ENCODE assay signal across 2 cellular contexts in genomic region chr10:117175215-117175900, GRCh38.
A peak's percentile ranks its signal among the peaks of the same experiment; 100 is the strongest.
TF ChIP-seq lines count a peak whose summit lies in the region.

No MANE protein-coding gene starts in this region.

TF ChIP-seq in HEK293, 187 proteins besides CTCF, POLR2A, EP300 and RAD21:
- TF ChIP-seq, protein P1, sequence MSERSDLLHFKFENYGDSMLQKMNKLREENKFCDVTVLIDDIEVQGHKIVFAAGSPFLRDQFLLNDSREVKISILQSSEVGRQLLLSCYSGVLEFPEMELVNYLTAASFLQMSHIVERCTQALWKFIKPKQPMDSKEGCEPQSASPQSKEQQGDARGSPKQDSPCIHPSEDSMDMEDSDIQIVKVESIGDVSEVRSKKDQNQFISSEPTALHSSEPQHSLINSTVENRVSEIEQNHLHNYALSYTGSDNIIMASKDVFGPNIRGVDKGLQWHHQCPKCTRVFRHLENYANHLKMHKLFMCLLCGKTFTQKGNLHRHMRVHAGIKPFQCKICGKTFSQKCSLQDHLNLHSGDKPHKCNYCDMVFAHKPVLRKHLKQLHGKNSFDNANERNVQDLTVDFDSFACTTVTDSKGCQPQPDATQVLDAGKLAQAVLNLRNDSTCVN (tag by site-specific recombination; optimal IDR thresholded peaks at IDR 0.05), result peak; percentile 36
- TF ChIP-seq ZNF23 (tag by site-specific recombination; IDR thresholded peaks at IDR 0.05; ENCODE audit: borderline replicate concordance), result no peak
- TF ChIP-seq ZNF585B (tag by site-specific recombination; IDR thresholded peaks at IDR 0.05), result peak; percentile 60
- TF ChIP-seq ZNF664 (tag by site-specific recombination; IDR thresholded peaks at IDR 0.05), result no peak

TF ChIP-seq in HepG2, 621 proteins besides CTCF, POLR2A, EP300 and RAD21 (continues in another document):
- TF ChIP-seq, protein P2, sequence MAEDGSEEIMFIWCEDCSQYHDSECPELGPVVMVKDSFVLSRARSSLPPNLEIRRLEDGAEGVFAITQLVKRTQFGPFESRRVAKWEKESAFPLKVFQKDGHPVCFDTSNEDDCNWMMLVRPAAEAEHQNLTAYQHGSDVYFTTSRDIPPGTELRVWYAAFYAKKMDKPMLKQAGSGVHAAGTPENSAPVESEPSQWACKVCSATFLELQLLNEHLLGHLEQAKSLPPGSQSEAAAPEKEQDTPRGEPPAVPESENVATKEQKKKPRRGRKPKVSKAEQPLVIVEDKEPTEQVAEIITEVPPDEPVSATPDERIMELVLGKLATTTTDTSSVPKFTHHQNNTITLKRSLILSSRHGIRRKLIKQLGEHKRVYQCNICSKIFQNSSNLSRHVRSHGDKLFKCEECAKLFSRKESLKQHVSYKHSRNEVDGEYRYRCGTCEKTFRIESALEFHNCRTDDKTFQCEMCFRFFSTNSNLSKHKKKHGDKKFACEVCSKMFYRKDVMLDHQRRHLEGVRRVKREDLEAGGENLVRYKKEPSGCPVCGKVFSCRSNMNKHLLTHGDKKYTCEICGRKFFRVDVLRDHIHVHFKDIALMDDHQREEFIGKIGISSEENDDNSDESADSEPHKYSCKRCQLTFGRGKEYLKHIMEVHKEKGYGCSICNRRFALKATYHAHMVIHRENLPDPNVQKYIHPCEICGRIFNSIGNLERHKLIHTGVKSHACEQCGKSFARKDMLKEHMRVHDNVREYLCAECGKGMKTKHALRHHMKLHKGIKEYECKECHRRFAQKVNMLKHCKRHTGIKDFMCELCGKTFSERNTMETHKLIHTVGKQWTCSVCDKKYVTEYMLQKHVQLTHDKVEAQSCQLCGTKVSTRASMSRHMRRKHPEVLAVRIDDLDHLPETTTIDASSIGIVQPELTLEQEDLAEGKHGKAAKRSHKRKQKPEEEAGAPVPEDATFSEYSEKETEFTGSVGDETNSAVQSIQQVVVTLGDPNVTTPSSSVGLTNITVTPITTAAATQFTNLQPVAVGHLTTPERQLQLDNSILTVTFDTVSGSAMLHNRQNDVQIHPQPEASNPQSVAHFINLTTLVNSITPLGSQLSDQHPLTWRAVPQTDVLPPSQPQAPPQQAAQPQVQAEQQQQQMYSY (CRISPR knock-in tag; IDR thresholded peaks at IDR 0.05), result no peak
- TF ChIP-seq HNF1B (CRISPR knock-in tag; IDR thresholded peaks at IDR 0.05) (0 out of 2 replicates have a peak, but pooled peaks have one; percentile 25), WIZ (CRISPR knock-in tag; IDR thresholded peaks at IDR 0.05) (no peak), SP140L (CRISPR knock-in tag; IDR thresholded peaks at IDR 0.05; ENCODE audit: borderline replicate concordance) (0 out of 2 replicates have a peak, but pooled peaks have one; percentile 31), SMAD9 (CRISPR knock-in tag; IDR thresholded peaks at IDR 0.05) (no peak), ASH2L (IDR thresholded peaks at IDR 0.05; ENCODE audit: insufficient read length, low read depth, low read length) (peak; percentile 23), DDIT3 (CRISPR knock-in tag; IDR thresholded peaks at IDR 0.05) (no peak), GABPB1 (CRISPR knock-in tag; IDR thresholded peaks at IDR 0.05) (peak; percentile 21; the same call in 1 of the 2 replicates), MED1 (CRISPR knock-in tag; IDR thresholded peaks at IDR 0.05) (no peak), ATF7 (IDR thresholded peaks at IDR 0.05) (no peak), ATF7 (CRISPR knock-in tag; IDR thresholded peaks at IDR 0.05) (no peak), YEATS4 (CRISPR knock-in tag; IDR thresholded peaks at IDR 0.05; ENCODE audit: borderline replicate concordance) (peak; percentile 18), RXRA (CRISPR knock-in tag; IDR thresholded peaks at IDR 0.05) (peak; percentile 17; the same call in 1 of the 2 replicates), SMAD1 (CRISPR knock-in tag; IDR thresholded peaks at IDR 0.05; ENCODE audit: borderline replicate concordance, low read depth) (0 out of 2 replicates have a peak, but pooled peaks have one; percentile 33), SAFB2 (CRISPR knock-in tag; IDR thresholded peaks at IDR 0.05; ENCODE audit: borderline replicate concordance, low read depth) (no peak), HNRNPLL (IDR thresholded peaks at IDR 0.05; ENCODE audit: low read depth, low read length, poor library complexity, severe bottlenecking) (peak; percentile 80), MIER3 (CRISPR knock-in tag; IDR thresholded peaks at IDR 0.05; ENCODE audit: borderline replicate concordance) (no peak), KLF13 (CRISPR knock-in tag; IDR thresholded peaks at IDR 0.05) (0 out of 2 replicates have a peak, but pooled peaks have one; percentile 37), ZXDC (CRISPR knock-in tag; IDR thresholded peaks at IDR 0.05) (0 out of 2 replicates have a peak, but pooled peaks have one; percentile 62), ZNF235 (CRISPR knock-in tag; IDR thresholded peaks at IDR 0.05; ENCODE audit: borderline replicate concordance) (no peak), REPIN1 (CRISPR knock-in tag; IDR thresholded peaks at IDR 0.05; ENCODE audit: borderline replicate concordance, low read depth) (0 out of 2 replicates have a peak, but pooled peaks have one; percentile 3), SATB2 (CRISPR knock-in tag; IDR thresholded peaks at IDR 0.05) (no peak), ZNF558 (CRISPR knock-in tag; IDR thresholded peaks at IDR 0.05; ENCODE audit: borderline replicate concordance) (peak; percentile 67; the same call in 1 of the 2 replicates), ZFP41 (CRISPR knock-in tag; IDR thresholded peaks at IDR 0.05; ENCODE audit: borderline replicate concordance) (no peak), ZNF552 (CRISPR knock-in tag; IDR thresholded peaks at IDR 0.05; ENCODE audit: borderline replicate concordance) (no peak), ZNF572 (CRISPR knock-in tag; IDR thresholded peaks at IDR 0.05) (0 out of 2 replicates have a peak, but pooled peaks have one; percentile 25), ZNF724P (CRISPR knock-in tag; IDR thresholded peaks at IDR 0.05; ENCODE audit: borderline replicate concordance) (0 out of 2 replicates have a peak, but pooled peaks have one; percentile 29), MEIS1 (CRISPR knock-in tag; IDR thresholded peaks at IDR 0.05; ENCODE audit: borderline replicate concordance) (peak; percentile 38; the same call in 1 of the 2 replicates), ZNF496 (CRISPR knock-in tag; IDR thresholded peaks at IDR 0.05; ENCODE audit: insufficient replicate concordance) (no peak)
- TF ChIP-seq, protein P3, sequence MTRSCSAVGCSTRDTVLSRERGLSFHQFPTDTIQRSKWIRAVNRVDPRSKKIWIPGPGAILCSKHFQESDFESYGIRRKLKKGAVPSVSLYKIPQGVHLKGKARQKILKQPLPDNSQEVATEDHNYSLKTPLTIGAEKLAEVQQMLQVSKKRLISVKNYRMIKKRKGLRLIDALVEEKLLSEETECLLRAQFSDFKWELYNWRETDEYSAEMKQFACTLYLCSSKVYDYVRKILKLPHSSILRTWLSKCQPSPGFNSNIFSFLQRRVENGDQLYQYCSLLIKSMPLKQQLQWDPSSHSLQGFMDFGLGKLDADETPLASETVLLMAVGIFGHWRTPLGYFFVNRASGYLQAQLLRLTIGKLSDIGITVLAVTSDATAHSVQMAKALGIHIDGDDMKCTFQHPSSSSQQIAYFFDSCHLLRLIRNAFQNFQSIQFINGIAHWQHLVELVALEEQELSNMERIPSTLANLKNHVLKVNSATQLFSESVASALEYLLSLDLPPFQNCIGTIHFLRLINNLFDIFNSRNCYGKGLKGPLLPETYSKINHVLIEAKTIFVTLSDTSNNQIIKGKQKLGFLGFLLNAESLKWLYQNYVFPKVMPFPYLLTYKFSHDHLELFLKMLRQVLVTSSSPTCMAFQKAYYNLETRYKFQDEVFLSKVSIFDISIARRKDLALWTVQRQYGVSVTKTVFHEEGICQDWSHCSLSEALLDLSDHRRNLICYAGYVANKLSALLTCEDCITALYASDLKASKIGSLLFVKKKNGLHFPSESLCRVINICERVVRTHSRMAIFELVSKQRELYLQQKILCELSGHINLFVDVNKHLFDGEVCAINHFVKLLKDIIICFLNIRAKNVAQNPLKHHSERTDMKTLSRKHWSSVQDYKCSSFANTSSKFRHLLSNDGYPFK (CRISPR knock-in tag; IDR thresholded peaks at IDR 0.05; ENCODE audit: borderline replicate concordance), result 0 out of 2 replicates have a peak, but pooled peaks have one; percentile 27
- TF ChIP-seq, protein P4, sequence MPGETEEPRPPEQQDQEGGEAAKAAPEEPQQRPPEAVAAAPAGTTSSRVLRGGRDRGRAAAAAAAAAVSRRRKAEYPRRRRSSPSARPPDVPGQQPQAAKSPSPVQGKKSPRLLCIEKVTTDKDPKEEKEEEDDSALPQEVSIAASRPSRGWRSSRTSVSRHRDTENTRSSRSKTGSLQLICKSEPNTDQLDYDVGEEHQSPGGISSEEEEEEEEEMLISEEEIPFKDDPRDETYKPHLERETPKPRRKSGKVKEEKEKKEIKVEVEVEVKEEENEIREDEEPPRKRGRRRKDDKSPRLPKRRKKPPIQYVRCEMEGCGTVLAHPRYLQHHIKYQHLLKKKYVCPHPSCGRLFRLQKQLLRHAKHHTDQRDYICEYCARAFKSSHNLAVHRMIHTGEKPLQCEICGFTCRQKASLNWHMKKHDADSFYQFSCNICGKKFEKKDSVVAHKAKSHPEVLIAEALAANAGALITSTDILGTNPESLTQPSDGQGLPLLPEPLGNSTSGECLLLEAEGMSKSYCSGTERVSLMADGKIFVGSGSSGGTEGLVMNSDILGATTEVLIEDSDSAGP (CRISPR knock-in tag; IDR thresholded peaks at IDR 0.05; ENCODE audit: borderline replicate concordance), result peak; percentile 43; the same call in 1 of the 2 replicates
- TF ChIP-seq, protein P5, sequence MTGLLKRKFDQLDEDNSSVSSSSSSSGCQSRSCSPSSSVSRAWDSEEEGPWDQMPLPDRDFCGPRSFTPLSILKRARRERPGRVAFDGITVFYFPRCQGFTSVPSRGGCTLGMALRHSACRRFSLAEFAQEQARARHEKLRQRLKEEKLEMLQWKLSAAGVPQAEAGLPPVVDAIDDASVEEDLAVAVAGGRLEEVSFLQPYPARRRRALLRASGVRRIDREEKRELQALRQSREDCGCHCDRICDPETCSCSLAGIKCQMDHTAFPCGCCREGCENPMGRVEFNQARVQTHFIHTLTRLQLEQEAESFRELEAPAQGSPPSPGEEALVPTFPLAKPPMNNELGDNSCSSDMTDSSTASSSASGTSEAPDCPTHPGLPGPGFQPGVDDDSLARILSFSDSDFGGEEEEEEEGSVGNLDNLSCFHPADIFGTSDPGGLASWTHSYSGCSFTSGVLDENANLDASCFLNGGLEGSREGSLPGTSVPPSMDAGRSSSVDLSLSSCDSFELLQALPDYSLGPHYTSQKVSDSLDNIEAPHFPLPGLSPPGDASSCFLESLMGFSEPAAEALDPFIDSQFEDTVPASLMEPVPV (CRISPR knock-in tag; IDR thresholded peaks at IDR 0.05), result peak; percentile 41; the same call in 1 of the 2 replicates
- TF ChIP-seq, protein P6, sequence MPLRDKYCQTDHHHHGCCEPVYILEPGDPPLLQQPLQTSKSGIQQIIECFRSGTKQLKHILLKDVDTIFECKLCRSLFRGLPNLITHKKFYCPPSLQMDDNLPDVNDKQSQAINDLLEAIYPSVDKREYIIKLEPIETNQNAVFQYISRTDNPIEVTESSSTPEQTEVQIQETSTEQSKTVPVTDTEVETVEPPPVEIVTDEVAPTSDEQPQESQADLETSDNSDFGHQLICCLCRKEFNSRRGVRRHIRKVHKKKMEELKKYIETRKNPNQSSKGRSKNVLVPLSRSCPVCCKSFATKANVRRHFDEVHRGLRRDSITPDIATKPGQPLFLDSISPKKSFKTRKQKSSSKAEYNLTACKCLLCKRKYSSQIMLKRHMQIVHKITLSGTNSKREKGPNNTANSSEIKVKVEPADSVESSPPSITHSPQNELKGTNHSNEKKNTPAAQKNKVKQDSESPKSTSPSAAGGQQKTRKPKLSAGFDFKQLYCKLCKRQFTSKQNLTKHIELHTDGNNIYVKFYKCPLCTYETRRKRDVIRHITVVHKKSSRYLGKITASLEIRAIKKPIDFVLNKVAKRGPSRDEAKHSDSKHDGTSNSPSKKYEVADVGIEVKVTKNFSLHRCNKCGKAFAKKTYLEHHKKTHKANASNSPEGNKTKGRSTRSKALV (CRISPR knock-in tag; IDR thresholded peaks at IDR 0.05), result peak; percentile 81
- TF ChIP-seq, protein P7, sequence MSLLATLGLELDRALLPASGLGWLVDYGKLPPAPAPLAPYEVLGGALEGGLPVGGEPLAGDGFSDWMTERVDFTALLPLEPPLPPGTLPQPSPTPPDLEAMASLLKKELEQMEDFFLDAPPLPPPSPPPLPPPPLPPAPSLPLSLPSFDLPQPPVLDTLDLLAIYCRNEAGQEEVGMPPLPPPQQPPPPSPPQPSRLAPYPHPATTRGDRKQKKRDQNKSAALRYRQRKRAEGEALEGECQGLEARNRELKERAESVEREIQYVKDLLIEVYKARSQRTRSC (CRISPR knock-in tag; IDR thresholded peaks at IDR 0.05; ENCODE audit: low read depth), result 0 out of 2 replicates have a peak, but pooled peaks have one; percentile 73
